In the genomic region with DNA sequence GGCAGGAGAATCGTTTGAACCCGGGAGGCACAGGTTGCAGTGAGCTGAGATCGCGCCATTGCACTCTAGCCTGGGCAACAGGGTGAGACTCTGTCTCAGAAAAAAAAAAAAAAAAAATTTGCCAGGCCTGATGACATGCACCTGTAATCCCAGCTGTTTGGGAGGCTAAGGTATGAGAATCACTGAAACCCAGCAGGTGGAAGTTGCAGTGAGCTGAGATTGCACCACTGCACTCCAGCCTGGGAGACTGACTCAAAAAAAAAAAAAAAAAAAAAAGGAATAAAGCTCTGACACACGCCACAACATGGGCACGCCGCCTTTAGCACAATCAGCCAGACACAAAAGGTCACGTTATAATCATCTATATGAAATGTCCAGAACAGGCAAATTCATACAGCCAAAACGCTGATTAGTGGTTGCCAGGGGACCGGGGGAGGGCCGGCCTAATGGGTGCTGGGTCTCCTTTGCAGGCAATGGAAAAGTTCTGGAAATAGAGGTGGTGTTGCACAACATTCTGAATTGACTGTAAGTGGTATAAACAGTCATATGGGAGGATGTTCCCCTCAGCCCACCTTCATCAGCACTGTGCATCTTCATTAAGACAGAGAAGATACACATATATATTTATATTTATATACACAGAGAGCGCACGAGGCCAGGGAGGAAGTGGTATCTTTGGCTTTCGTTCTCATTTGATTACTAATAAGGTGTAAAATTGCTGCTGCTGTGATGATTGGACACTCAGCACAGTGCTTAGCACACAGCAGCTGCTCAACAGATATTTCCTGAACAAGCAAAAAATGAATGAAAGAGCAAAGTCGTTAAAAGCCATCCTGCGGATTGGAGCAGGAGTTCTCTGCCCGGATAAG, we compare ENCODE assay signal across 10 cellular contexts. TPM values are rescaled to one million over a fixed set of nuclear protein-coding genes. Genes with fewer than 3 reads are reported as not detected.
DNase-seq lines count a peak whose midpoint lies in the region; ATAC-seq and TF ChIP-seq lines count a peak whose summit lies in the region.
"Had no signal": no experiment of that assay in that cellular context is flagged by ENCODE, and none has a peak within 500 bp of the region (broad histone marks: within the 10 kb centered on the region; RNA-seq: fewer than 3 reads in every experiment).

No MANE protein-coding gene starts in this region.

- peaks cover 38% of the 10 kb centered on the region for H3K79me2 ChIP-seq in OCI-LY7 (ENCODE audit: insufficient read depth, low read depth, low read length)

- POLR2A ChIA-PET in OCI-LY7 (lab: Charles Lee) = interaction anchor here (0.7 to 5.0 kb wide), 5 partner anchors 14 to 349 kb away, joined by 3 to 32 read pairs (median 5); a partner anchor contains a TSS
- POLR2A ChIA-PET in naive thymus-derived CD4-positive, alpha-beta T cell (lab: Charles Lee) = interaction anchor here (0.6 to 8.2 kb wide), 2 partner anchors 19 to 230 kb away, joined by 3 to 156 read pairs; a partner anchor contains a TSS

- no peaks in the 10 kb centered on the region for H3K27me3 Mint-ChIP-seq in activated T-cell treated with anti-CD3 and anti-CD28 coated beads, Interleukin-2, amount 50 U/mL, for 72 hours (ENCODE audit: low read depth)
- H3K27me3 Mint-ChIP-seq in naive thymus-derived CD4-positive, alpha-beta T cell = no peaks in the 10 kb centered on the region

- no peaks in the 10 kb centered on the region for H3K27me3 ChIP-seq in ascending aorta
- H3K27me3 ChIP-seq in naive thymus-derived CD4-positive, alpha-beta T cell (ENCODE audit: control insufficient read depth in 2 of 2, insufficient read depth in 2 of 2, low read length in 2 of 2) = no peaks in the 10 kb centered on the region

- intact Hi-C loops in OCI-LY7 (cut with micrococcal nuclease; ENCODE audit: unreplicated experiment) (loop anchor here (1.0 kb wide), 2 partner anchors 17 to 22 kb away; a partner anchor contains a TSS), ascending aorta (cut with DNase I) (no loop called here)
- intact Hi-C loops in naive thymus-derived CD4-positive, alpha-beta T cell (cut with micrococcal nuclease) = no loop called here

- no peaks in the 10 kb centered on the region for H3K9me3 ChIP-seq in OCI-LY7 (ENCODE audit: low read length)
- H3K9me3 ChIP-seq in ascending aorta = no peaks in the 10 kb centered on the region
- no peaks in the 10 kb centered on the region for H3K9me3 ChIP-seq in naive thymus-derived CD4-positive, alpha-beta T cell (ENCODE audit: control insufficient read depth in 2 of 3, low read length in 3 of 3)

- no peak for ATAC-seq in activated T-cell treated with anti-CD3 and anti-CD28 coated beads, Interleukin-2, amount 50 U/mL, for 72 hours (replicated peaks in 1 of 2)
- ATAC-seq in HG02678 (IDR thresholded peaks at IDR 0.05; ENCODE audit: unreplicated experiment) = peak; percentile 53
- peak; percentile 65 for ATAC-seq in stimulated activated effector memory CD8-positive, alpha-beta T cell treated with anti-CD3 and anti-CD28 coated beads, Interleukin-12 subunit alpha, Interleukin-12 subunit beta, amount 100 ng/mL, for 72 hours
- no peak for ATAC-seq in naive thymus-derived CD4-positive, alpha-beta T cell

- peak overlapping the region in 1 of 2 donors; percentile 8 for H3K4me3 Mint-ChIP-seq in activated T-cell treated with anti-CD3 and anti-CD28 coated beads, Interleukin-2, amount 50 U/mL, for 72 hours
- peak overlapping the region; percentile 100 for H3K4me3 Mint-ChIP-seq in stimulated activated effector memory CD8-positive, alpha-beta T cell treated with anti-CD3 and anti-CD28 coated beads, Interleukin-12 subunit alpha, Interleukin-12 subunit beta, amount 100 ng/mL, for 72 hours
- peak overlapping the region in 2 of 10 donors; percentile 25 to 50 for H3K4me3 Mint-ChIP-seq in naive thymus-derived CD4-positive, alpha-beta T cell

- H3K27ac ChIP-seq in OCI-LY7 (ENCODE audit: low read depth, low read length, poor library complexity, severe bottlenecking) (peak overlapping the region; percentile 93), ascending aorta (no peak overlapping the region)
- no peak overlapping the region for H3K27ac ChIP-seq in naive thymus-derived CD4-positive, alpha-beta T cell (ENCODE audit: low read depth, low read length)

- no peak for TF ChIP-seq CTCF in OCI-LY7 (conservative IDR thresholded peaks at IDR 0.05; ENCODE audit: low read length)
- no peak for TF ChIP-seq CTCF in ascending aorta (IDR thresholded peaks at IDR 0.05)

- H2AFZ ChIP-seq in OCI-LY7 (ENCODE audit: low read length) = no peak overlapping the region

- H3K4me1 ChIP-seq in OCI-LY7 (ENCODE audit: insufficient read depth, low read length, poor library complexity, severe bottlenecking) (peaks cover 70% of the 10 kb centered on the region), ascending aorta (peaks cover 7% of the 10 kb centered on the region in 2 donors)
- H3K4me1 ChIP-seq in naive thymus-derived CD4-positive, alpha-beta T cell (ENCODE audit: control insufficient read depth in 2 of 2, insufficient read depth in 2 of 2, low read length in 2 of 2) = peaks cover 6 to 32% of the 10 kb centered on the region in 2 donors

- no peaks in the 10 kb centered on the region for H3K9me2 ChIP-seq in OCI-LY7 (ENCODE audit: insufficient read depth, low read length)

- no peaks in the 10 kb centered on the region for H4K20me1 ChIP-seq in OCI-LY7 (ENCODE audit: insufficient read depth, low read length)

- peak overlapping the region; percentile 99 for H3K4me2 ChIP-seq in OCI-LY7 (ENCODE audit: low read length)

- H3K4me1 Mint-ChIP-seq in activated T-cell treated with anti-CD3 and anti-CD28 coated beads, Interleukin-2, amount 50 U/mL, for 72 hours (ENCODE audit: low read depth) = peaks cover 39% of the 10 kb centered on the region
- peaks cover 40% of the 10 kb centered on the region for H3K4me1 Mint-ChIP-seq in stimulated activated effector memory CD8-positive, alpha-beta T cell treated with anti-CD3 and anti-CD28 coated beads, Interleukin-12 subunit alpha, Interleukin-12 subunit beta, amount 100 ng/mL, for 72 hours
- peaks cover 12 to 33% (median 28%) of the 10 kb centered on the region in 7 donors for H3K4me1 Mint-ChIP-seq in naive thymus-derived CD4-positive, alpha-beta T cell

- DNase-seq in activated T-cell treated with anti-CD3 and anti-CD28 coated beads, Interleukin-2, amount 50 U/mL, for 72 hours = no peak
- no peak for DNase-seq in activated T-cell treated with anti-CD3 and anti-CD28 coated beads for 4 hours
- DNase-seq in OCI-LY7 (ENCODE audit: low spot score) = peak; percentile 89
- DNase-seq in stimulated activated effector memory CD8-positive, alpha-beta T cell treated with anti-CD3 and anti-CD28 coated beads, Interleukin-12 subunit alpha, Interleukin-12 subunit beta, amount 100 ng/mL, for 72 hours (ENCODE audit: low spot score in 2 of 2) = no peak
- DNase-seq in ascending aorta (ENCODE audit: low spot score in 2 of 2) = no peak
- no peak for DNase-seq in naive thymus-derived CD4-positive, alpha-beta T cell
- no peak for DNase-seq in GM03348 (ENCODE audit: low spot score)

- H3K4me3 ChIP-seq in OCI-LY7 (ENCODE audit: low read depth, low read length, poor library complexity, severe bottlenecking) (peak overlapping the region; percentile 64), ascending aorta (no peak overlapping the region)
- no peak overlapping the region for H3K4me3 ChIP-seq in naive thymus-derived CD4-positive, alpha-beta T cell (ENCODE audit: low read length)

- peak overlapping the region; percentile 1 for H3K27ac Mint-ChIP-seq in activated T-cell treated with anti-CD3 and anti-CD28 coated beads, Interleukin-2, amount 50 U/mL, for 72 hours
- peak overlapping the region; percentile 92 for H3K27ac Mint-ChIP-seq in stimulated activated effector memory CD8-positive, alpha-beta T cell treated with anti-CD3 and anti-CD28 coated beads, Interleukin-12 subunit alpha, Interleukin-12 subunit beta, amount 100 ng/mL, for 72 hours
- H3K27ac Mint-ChIP-seq in naive thymus-derived CD4-positive, alpha-beta T cell = peak overlapping the region in 2 of 9 donors; percentile 42 to 65

- no peaks in the 10 kb centered on the region for H3K9me3 Mint-ChIP-seq in activated T-cell treated with anti-CD3 and anti-CD28 coated beads, Interleukin-2, amount 50 U/mL, for 72 hours
- H3K9me3 Mint-ChIP-seq in stimulated activated effector memory CD8-positive, alpha-beta T cell treated with anti-CD3 and anti-CD28 coated beads, Interleukin-12 subunit alpha, Interleukin-12 subunit beta, amount 100 ng/mL, for 72 hours = no peaks in the 10 kb centered on the region
- H3K9me3 Mint-ChIP-seq in naive thymus-derived CD4-positive, alpha-beta T cell = peaks cover 0 to 1% (median 0%) of the 10 kb centered on the region in 11 donors

- BruUV-seq in OCI-LY7 (replicated peaks; lab: Mats Ljungman, UMichigan) = TSS peak; percentile 37

- H3K36me3 ChIP-seq in OCI-LY7 (ENCODE audit: insufficient read depth, low read length) (peaks cover 43% of the 10 kb centered on the region), ascending aorta (peaks cover 32 to 58% of the 10 kb centered on the region in 2 donors)
- H3K36me3 ChIP-seq in naive thymus-derived CD4-positive, alpha-beta T cell (ENCODE audit: control insufficient read depth in 2 of 3, insufficient read depth in 3 of 3, low read length in 3 of 3) = peaks cover 0 to 58% (median 0%) of the 10 kb centered on the region in 3 experiments

- CTCF ChIA-PET in OCI-LY7 (lab: Charles Lee; ENCODE audit: unreplicated experiment) = interaction anchor here (0.6 kb wide), 1 partner anchor 142 kb away, joined by 9 read pairs; no protein-coding TSS in a partner anchor
- CTCF ChIA-PET in naive thymus-derived CD4-positive, alpha-beta T cell (lab: Charles Lee) = interaction anchor here (0.7 kb wide), 1 partner anchor 42 kb away, joined by 3 read pairs; no protein-coding TSS in a partner anchor

- peaks cover 8 to 15% of the 10 kb centered on the region in 2 donors for H3K36me3 Mint-ChIP-seq in activated T-cell treated with anti-CD3 and anti-CD28 coated beads, Interleukin-2, amount 50 U/mL, for 72 hours (ENCODE audit: insufficient read depth in 2 of 2)
- H3K36me3 Mint-ChIP-seq in stimulated activated effector memory CD8-positive, alpha-beta T cell treated with anti-CD3 and anti-CD28 coated beads, Interleukin-12 subunit alpha, Interleukin-12 subunit beta, amount 100 ng/mL, for 72 hours = peaks cover 61% of the 10 kb centered on the region
- peaks cover 5 to 41% (median 13%) of the 10 kb centered on the region in 5 donors for H3K36me3 Mint-ChIP-seq in naive thymus-derived CD4-positive, alpha-beta T cell

RNA-seq across cellular contexts. Expression of a gene that starts 3.8 kb away (rescaled TPM):
- total RNA-seq in activated T-cell treated with anti-CD3 and anti-CD28 coated beads, Interleukin-2, amount 50 U/mL, for 72 hours = 10 to 100 TPM; 23.9 to 31.1 TPM
- total RNA-seq in OCI-LY7 (2014; rRNA removed; shearing (Covaris generic)) = 41.3 and 50.5 TPM in 2 replicates
- 31.9 and 38.7 TPM in 2 replicates for total RNA-seq in OCI-LY7 (2022)
- 72.7 TPM for total RNA-seq in ascending aorta
- 10 to 100 TPM; 15.0 to 30.0 (median 16.0) TPM for total RNA-seq in naive thymus-derived CD4-positive, alpha-beta T cell
- polyA plus RNA-seq in naive thymus-derived CD4-positive, alpha-beta T cell = 10 to 100 TPM; 35.4 to 44.7 TPM

RNA-seq across cellular contexts. Expression of a gene that starts 7.7 kb away (rescaled TPM):
- 10 to 100 TPM; 13.0 to 19.6 TPM for total RNA-seq in activated T-cell treated with anti-CD3 and anti-CD28 coated beads, Interleukin-2, amount 50 U/mL, for 72 hours
- 15.9 and 16.1 TPM in 2 replicates for total RNA-seq in OCI-LY7 (2014; rRNA removed; shearing (Covaris generic))
- total RNA-seq in OCI-LY7 (2022) (23.9 and 25.7 TPM in 2 replicates), ascending aorta (6.5 TPM)
- 1 to 10 TPM in 3 of 5 experiments, under 1 TPM in 2; 0.41 to 6.3 (median 3.4) TPM for total RNA-seq in naive thymus-derived CD4-positive, alpha-beta T cell
- polyA plus RNA-seq in naive thymus-derived CD4-positive, alpha-beta T cell = not detected

RNA-seq across cellular contexts. Expression of a gene that starts 17.3 kb away (rescaled TPM):
- 100 to 1,000 TPM; 177 to 202 TPM for total RNA-seq in activated T-cell treated with anti-CD3 and anti-CD28 coated beads, Interleukin-2, amount 50 U/mL, for 72 hours
- 82.0 and 89.6 TPM in 2 replicates for total RNA-seq in OCI-LY7 (2014; rRNA removed; shearing (Covaris generic))
- total RNA-seq in OCI-LY7 (2022) (156 and 161 TPM in 2 replicates), ascending aorta (68.3 TPM)
- total RNA-seq in naive thymus-derived CD4-positive, alpha-beta T cell = 100 to 1,000 TPM; 151 to 223 (median 168) TPM
- polyA plus RNA-seq in naive thymus-derived CD4-positive, alpha-beta T cell = 100 to 1,000 TPM in 1 of 2 donors, 10 to 100 TPM in 1; 39.3 to 103 TPM

RNA-seq across cellular contexts. Expression of a gene that starts 47.5 kb away (rescaled TPM):
- total RNA-seq in activated T-cell treated with anti-CD3 and anti-CD28 coated beads, Interleukin-2, amount 50 U/mL, for 72 hours = 10 to 100 TPM in 1 of 2 donors, 1 to 10 TPM in 1; 8.5 to 12.8 TPM
- total RNA-seq in OCI-LY7 (2014; rRNA removed; shearing (Covaris generic)) = 6.7 and 8.1 TPM in 2 replicates
- total RNA-seq in OCI-LY7 (2022) (13.7 and 13.8 TPM in 2 replicates), ascending aorta (not detected)
- 10 to 100 TPM; 10.4 to 24.1 (median 10.7) TPM for total RNA-seq in naive thymus-derived CD4-positive, alpha-beta T cell
- polyA plus RNA-seq in naive thymus-derived CD4-positive, alpha-beta T cell = 1 to 10 TPM; 1.2 to 3.3 TPM

RNA-seq across cellular contexts. Expression of a gene that starts 49.1 kb away (rescaled TPM):
- not detected for total RNA-seq in activated T-cell treated with anti-CD3 and anti-CD28 coated beads, Interleukin-2, amount 50 U/mL, for 72 hours
- not detected in 2 replicates for total RNA-seq in OCI-LY7 (2014; rRNA removed; shearing (Covaris generic))
- not detected in 2 replicates for total RNA-seq in OCI-LY7 (2022)
- total RNA-seq in ascending aorta = not detected
- 10 to 100 TPM in 1 of 5 experiments, under 1 TPM in 3, not detected in 1; 0.44 to 10.3 (median 0.71) TPM for total RNA-seq in naive thymus-derived CD4-positive, alpha-beta T cell
- not detected for polyA plus RNA-seq in naive thymus-derived CD4-positive, alpha-beta T cell
- total RNA-seq: NCI-H460 had no signal
- polyA plus RNA-seq: AG04450 had no signal

Comparison
In these comparisons a context has a peak if more than half of its experiments do, and no peak if none do; other contexts are left out.
1. ATAC-seq: peak in HG02678 (single experiment) and stimulated activated effector memory CD8-positive, alpha-beta T cell treated with anti-CD3 and anti-CD28 coated beads, Interleukin-12 subunit alpha, Interleukin-12 subunit beta, amount 100 ng/mL, for 72 hours (single experiment); none in activated T-cell treated with anti-CD3 and anti-CD28 coated beads, Interleukin-2, amount 50 U/mL, for 72 hours (0 of 2) and naive thymus-derived CD4-positive, alpha-beta T cell (single experiment).